17 cellular contexts compared by ENCODE assay signal in the genomic region with DNA sequence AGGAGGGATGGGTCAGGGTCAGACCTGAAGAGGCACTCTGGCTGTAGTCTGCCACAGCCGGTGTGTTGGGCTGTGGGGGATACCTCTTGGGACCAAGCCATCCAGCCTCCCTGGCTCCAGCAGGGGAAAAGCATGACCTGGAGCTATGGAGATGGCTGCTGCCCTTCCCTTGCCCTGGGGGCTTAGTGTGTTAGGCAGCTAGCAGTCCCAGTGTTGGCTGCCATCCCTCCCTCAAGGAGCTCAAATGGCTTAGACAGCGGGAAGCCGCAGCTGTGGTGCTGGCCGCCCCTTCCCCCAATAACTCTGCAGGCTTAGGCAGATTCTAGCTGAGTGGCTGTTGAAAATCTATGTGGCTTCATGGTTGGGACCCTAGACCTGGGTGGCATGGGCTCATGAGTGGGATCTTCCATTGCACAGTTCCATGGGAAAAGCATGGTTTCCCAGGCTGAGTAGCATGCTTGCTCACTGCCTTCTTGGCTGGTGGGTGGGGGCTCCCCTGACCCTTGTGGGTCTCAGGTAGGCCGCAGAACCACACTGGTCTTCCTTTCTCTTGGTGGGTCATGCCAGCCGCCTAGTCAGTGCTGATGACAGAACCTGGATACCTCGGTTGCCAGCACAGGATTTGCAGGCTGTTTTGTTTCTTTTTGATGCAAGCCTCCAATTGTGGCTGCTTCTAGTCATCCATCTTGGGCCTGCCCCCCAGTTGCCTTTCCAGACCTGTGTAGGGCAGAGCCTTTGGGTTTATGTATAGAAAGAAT.
"Had no signal": no experiment of that assay in that cellular context is flagged by ENCODE, and none has a peak within 500 bp of the region (broad histone marks: within the 10 kb centered on the region; RNA-seq: fewer than 3 reads in every experiment).

No MANE protein-coding gene starts in this region.

- DNase-seq: activated gamma-delta T cell; aorta; cerebellar nuclear complex; effector memory CD8-positive, alpha-beta T cell; foreskin keratinocyte; kidney glomerular epithelial cell; left ventricle myocardium superior; mucosa of descending colon; natural killer cell; retina; substantia nigra; uterus had no signal

- H3K27me3 ChIP-seq: foreskin keratinocyte, tibial nerve, uterus had no signal

- H3K9me3 Mint-ChIP-seq: dendritic cell treated with granulocyte-macrophage colony-stimulating factor and Interleukin-4, amounts not matched to agents 40 ng/mL and 50 ng/mL, for 4 days; effector memory CD8-positive, alpha-beta T cell; memory B cell; natural killer cell; stimulated activated memory B cell treated with anti-CD40 and anti-IgM and Interleukin-4, amounts not matched to agents 10 μg/mL and 1 μg/mL and 100 μg/mL, for 72 hours had no signal

- H3K4me3 ChIP-seq: mucosa of descending colon, tibial nerve, uterus had no signal

- H3K27ac Mint-ChIP-seq: dendritic cell treated with granulocyte-macrophage colony-stimulating factor and Interleukin-4, amounts not matched to agents 40 ng/mL and 50 ng/mL, for 4 days; memory B cell; stimulated activated memory B cell treated with anti-CD40 and anti-IgM and Interleukin-4, amounts not matched to agents 10 μg/mL and 1 μg/mL and 100 μg/mL, for 72 hours had no signal

- H3K9me3 ChIP-seq: mucosa of descending colon, tibial nerve, uterus had no signal

- H3K4me3 Mint-ChIP-seq: dendritic cell treated with granulocyte-macrophage colony-stimulating factor and Interleukin-4, amounts not matched to agents 40 ng/mL and 50 ng/mL, for 4 days; effector memory CD8-positive, alpha-beta T cell; memory B cell; natural killer cell; stimulated activated memory B cell treated with anti-CD40 and anti-IgM and Interleukin-4, amounts not matched to agents 10 μg/mL and 1 μg/mL and 100 μg/mL, for 72 hours had no signal

- H3K36me3 ChIP-seq: tibial nerve, uterus had no signal

- H3K27ac ChIP-seq: foreskin keratinocyte, tibial nerve, uterus had no signal

- ATAC-seq: activated CD4-positive, CD25-positive, alpha-beta regulatory T cell treated with anti-CD3 and anti-CD28 coated beads, Interleukin-2, amount 50 U/mL, for 24 hours; effector memory CD8-positive, alpha-beta T cell; foreskin keratinocyte; left ventricle myocardium superior; mucosa of descending colon; natural killer cell; stimulated activated memory B cell treated with anti-CD40 and anti-IgM and Interleukin-4, amounts not matched to agents 10 μg/mL and 1 μg/mL and 100 μg/mL, for 72 hours had no signal

- H3K27me3 Mint-ChIP-seq: effector memory CD8-positive, alpha-beta T cell had no signal

- H3K4me1 ChIP-seq: foreskin keratinocyte, uterus had no signal

- H3K36me3 Mint-ChIP-seq: memory B cell; natural killer cell; stimulated activated memory B cell treated with anti-CD40 and anti-IgM and Interleukin-4, amounts not matched to agents 10 μg/mL and 1 μg/mL and 100 μg/mL, for 72 hours had no signal

- H3K4me1 Mint-ChIP-seq: memory B cell had no signal
